In genomic region chr1:58816072-58816746, GRCh38 we compare ENCODE assay signal across 8 cellular contexts. TPM values are rescaled to one million over a fixed set of nuclear protein-coding genes. Genes with fewer than 3 reads are reported as not detected.
DNase-seq lines count a peak whose midpoint lies in the region; ATAC-seq and TF ChIP-seq lines count a peak whose summit lies in the region.

No MANE protein-coding gene starts in this region.

- TF ChIP-seq CTCF in BE2C (IDR thresholded peaks at IDR 0.05; ENCODE audit: low read depth, low read length), result no peak
- no peak for TF ChIP-seq CTCF in coronary artery (IDR thresholded peaks at IDR 0.05)

- no peaks in the 10 kb centered on the region for H3K27me3 Mint-ChIP-seq in activated CD4-positive, alpha-beta T cell treated with anti-CD3 and anti-CD28 coated beads, Interleukin-2, amount 10 ng/mL, durations not matched to agents 24 days and 14 days

- ATAC-seq in GM19043 (IDR thresholded peaks at IDR 0.05; ENCODE audit: low read depth, unreplicated experiment) (peak; percentile 81), HG03280 (IDR thresholded peaks at IDR 0.05; ENCODE audit: unreplicated experiment) (peak; percentile 84), left lobe of liver (peak; percentile 86)

- intact Hi-C loops in activated CD4-positive, alpha-beta T cell treated with anti-CD3 and anti-CD28 coated beads, Interleukin-2, amount 10 ng/mL, durations not matched to agents 24 days and 14 days (cut with micrococcal nuclease), result loop anchor here (1.0 to 10.0 kb wide), 8 partner anchors 32 to 479 kb away; partner anchors contain the start of genes FGGY and JUN

- no peaks in the 10 kb centered on the region for H3K36me3 ChIP-seq in BE2C

- peak; percentile 64 for DNase-seq in BE2C
- DNase-seq in NCI-H446 treated with DMSO at 0.1 percent for 48 hours (lab: John Stamatoyannopoulos, UW), result peak; percentile 34
- DNase-seq in activated CD4-positive, alpha-beta T cell treated with anti-CD3 and anti-CD28 coated beads, Interleukin-2, amount 10 ng/mL, durations not matched to agents 24 days and 14 days, result peak; percentile 96
- peak; percentile 93 for DNase-seq in coronary artery (ENCODE audit: low spot score)
- peak; percentile 92 for DNase-seq in left lobe of liver (ENCODE audit: low spot score)
- peak; percentile 84 for DNase-seq in stimulated activated CD4-positive, alpha-beta T cell treated with anti-CD3 and anti-CD28 coated beads, Interleukin-1b, Interleukin-23, amount 100 ng/mL, for 48 hours

- H3K9me3 ChIP-seq in BE2C, result no peaks in the 10 kb centered on the region

- no peaks in the 10 kb centered on the region for H3K4me1 ChIP-seq in BE2C

- H3K4me3 ChIP-seq in BE2C (ENCODE audit: low read depth, low read length) (peak overlapping the region; percentile 58), coronary artery (peak overlapping the region; percentile 81)

- peak overlapping the region; percentile 87 for H3K27ac Mint-ChIP-seq in activated CD4-positive, alpha-beta T cell treated with anti-CD3 and anti-CD28 coated beads, Interleukin-2, amount 10 ng/mL, durations not matched to agents 24 days and 14 days

- peaks cover 2% of the 10 kb centered on the region for H3K36me3 Mint-ChIP-seq in activated CD4-positive, alpha-beta T cell treated with anti-CD3 and anti-CD28 coated beads, Interleukin-2, amount 10 ng/mL, durations not matched to agents 24 days and 14 days (ENCODE audit: low read depth)

- peak overlapping the region; percentile 91 to 93 for H3K27ac ChIP-seq in coronary artery

- H3K4me3 Mint-ChIP-seq in activated CD4-positive, alpha-beta T cell treated with anti-CD3 and anti-CD28 coated beads, Interleukin-2, amount 10 ng/mL, durations not matched to agents 24 days and 14 days, result peak overlapping the region; percentile 87

- H3K9me3 Mint-ChIP-seq in activated CD4-positive, alpha-beta T cell treated with anti-CD3 and anti-CD28 coated beads, Interleukin-2, amount 10 ng/mL, durations not matched to agents 24 days and 14 days, result no peaks in the 10 kb centered on the region

- H3K27me3 ChIP-seq in BE2C, result no peaks in the 10 kb centered on the region

- H3K4me1 Mint-ChIP-seq in activated CD4-positive, alpha-beta T cell treated with anti-CD3 and anti-CD28 coated beads, Interleukin-2, amount 10 ng/mL, durations not matched to agents 24 days and 14 days, result peaks cover 47% of the 10 kb centered on the region

RNA-seq across cellular contexts. Expression of gene JUN, which starts 32.4 kb away (rescaled TPM):
- 26.6 TPM for polyA plus RNA-seq in BE2C (2012; ENCODE audit: insufficient read depth, insufficient read length, low read depth)
- total RNA-seq in activated CD4-positive, alpha-beta T cell treated with anti-CD3 and anti-CD28 coated beads, Interleukin-2, amount 10 ng/mL, durations not matched to agents 24 days and 14 days, result 51.6 and 52.6 TPM in 2 replicates
- 12.4 TPM for total RNA-seq in left lobe of liver

Comparison
In these comparisons a context has a peak if more than half of its experiments do, and no peak if none do; other contexts are left out.
1. Peak in every context shown above with its lines: DNase-seq, ATAC-seq, H3K4me3 ChIP-seq and H3K27ac ChIP-seq.
2. DNase-seq: peak in every context shown above with its lines; median percentile 96 in activated CD4-positive, alpha-beta T cell treated with anti-CD3 and anti-CD28 coated beads, Interleukin-2, amount 10 ng/mL, durations not matched to agents 24 days and 14 days; 93 in coronary artery; 92 in left lobe of liver; 84 in stimulated activated CD4-positive, alpha-beta T cell treated with anti-CD3 and anti-CD28 coated beads, Interleukin-1b, Interleukin-23, amount 100 ng/mL, for 48 hours; 64 in BE2C; 34 in NCI-H446 treated with DMSO at 0.1 percent for 48 hours.